In genomic region chr18:51051105-51051712, GRCh38 we compare ENCODE assay signal across 8 cellular contexts. TPM values are rescaled to one million over a fixed set of nuclear protein-coding genes. Genes with fewer than 3 reads are reported as not detected.
DNase-seq lines count a peak whose midpoint lies in the region; ATAC-seq and TF ChIP-seq lines count a peak whose summit lies in the region.

No MANE protein-coding gene starts in this region.

- no peaks in the 10 kb centered on the region for H3K27me3 ChIP-seq in adrenal gland

- peak; percentile 59 to 85 (median 73) for TF ChIP-seq CTCF in adrenal gland (IDR thresholded peaks at IDR 0.05)

- peaks cover 0 to 20% of the 10 kb centered on the region in 2 donors for H3K36me3 ChIP-seq in adrenal gland (replicated peaks in 1 of 2)

- 41 to 48% (median 44%) methylated on average over 2 of the region's 2 CpGs for WGBS in adrenal gland, 4 donors

- intact Hi-C loops in adrenal gland (cut with DNase I): loop anchor here in 1 of 2 donors (5.0 kb wide), 1 partner anchor 234 kb away; no protein-coding TSS in a partner anchor

- no peaks in the 10 kb centered on the region for H3K9me3 ChIP-seq in adrenal gland (replicated peaks in 1 of 3)

- no peak for TF ChIP-seq POLR2A in adrenal gland (IDR thresholded peaks at IDR 0.05)

- peak; percentile 66 for DNase-seq in COR-L47 (lab: John Stamatoyannopoulos, UW)
- peak; percentile 4 for DNase-seq in NCI-H446 treated with DMSO at 0.1 percent for 48 hours (lab: John Stamatoyannopoulos, UW)
- peak in 1 of 7 donors; percentile 24 for DNase-seq in adrenal gland
- DNase-seq in iPS-NIHi11 (ENCODE audit: low spot score): peak; percentile 39
- DNase-seq in superior temporal gyrus (ENCODE audit: extremely low spot score): peak; percentile 83
- no peak for DNase-seq in COLO829 (ENCODE audit: low spot score)

- peaks cover 0 to 3% of the 10 kb centered on the region in 2 donors for H3K4me1 ChIP-seq in adrenal gland (replicated peaks in 1 of 2)

- no peak overlapping the region for H3K4me3 ChIP-seq in adrenal gland

- H3K27ac ChIP-seq in adrenal gland: no peak overlapping the region

- ATAC-seq in GM18867 (IDR thresholded peaks at IDR 0.05; ENCODE audit: unreplicated experiment) (peak; percentile 88), HG03108 (IDR thresholded peaks at IDR 0.05; ENCODE audit: unreplicated experiment) (peak; percentile 61)

RNA-seq across cellular contexts. Expression of gene SMAD4, which starts 21.2 kb away (rescaled TPM):
- total RNA-seq in adrenal gland: 100 to 1,000 TPM in 4 of 8 donors, 10 to 100 TPM in 4; 72.8 to 151 (median 101) TPM
- 10 to 100 TPM in 2 of 3 donors, 1 to 10 TPM in 1; 9.0 to 82.2 (median 11.2) TPM for polyA plus RNA-seq in adrenal gland
